17 cellular contexts compared by ENCODE assay signal in genomic region chr10:84348431-84348830, GRCh38. TPM values are rescaled to one million over a fixed set of nuclear protein-coding genes. Genes with fewer than 3 reads are reported as not detected.
A peak's percentile ranks its signal among the peaks of the same experiment; 100 is the strongest.
DNase-seq lines count a peak whose midpoint lies in the region; ATAC-seq and TF ChIP-seq lines count a peak whose summit lies in the region.
"Had no signal": no experiment of that assay in that cellular context is flagged by ENCODE, and none has a peak within 500 bp of the region (broad histone marks: within the 10 kb centered on the region; RNA-seq: fewer than 3 reads in every experiment).

No MANE protein-coding gene starts in this region.

- no peak for TF ChIP-seq EP300 in esophagus muscularis mucosa (IDR thresholded peaks at IDR 0.05)
- TF ChIP-seq EP300 in transverse colon (IDR thresholded peaks at IDR 0.05; ENCODE audit: low read depth), result no peak

- H3K27me3 ChIP-seq in esophagus muscularis mucosa, result no peaks in the 10 kb centered on the region
- no peaks in the 10 kb centered on the region for H3K27me3 ChIP-seq in transverse colon
- no peaks in the 10 kb centered on the region for H3K27me3 ChIP-seq in H7 (ENCODE audit: control insufficient read depth, insufficient read depth, low read length)

- no peak overlapping the region for H3K4me3 Mint-ChIP-seq in osteocyte (ENCODE audit: unreplicated experiment)
- H3K4me3 Mint-ChIP-seq in activated CD8-positive, alpha-beta T cell treated with anti-CD3 and anti-CD28 coated beads for 36 hours, result no peak overlapping the region
- H3K4me3 Mint-ChIP-seq: activated CD4-positive, alpha-beta memory T cell treated with anti-CD3 and anti-CD28 coated beads for 36 hours; dendritic cell treated with granulocyte-macrophage colony-stimulating factor and Interleukin-4, amounts not matched to agents 40 ng/mL and 50 ng/mL, for 4 days; neural crest cell had no signal

- H3K4me1 Mint-ChIP-seq in osteocyte (ENCODE audit: unreplicated experiment), result peaks cover 32% of the 10 kb centered on the region
- H3K4me1 Mint-ChIP-seq in activated CD8-positive, alpha-beta T cell treated with anti-CD3 and anti-CD28 coated beads for 36 hours (ENCODE audit: low read depth), result peaks cover 51% of the 10 kb centered on the region

- no peaks in the 10 kb centered on the region for H3K36me3 ChIP-seq in esophagus muscularis mucosa
- H3K36me3 ChIP-seq in transverse colon, result no peaks in the 10 kb centered on the region
- H3K36me3 ChIP-seq in H7 (replicated peaks; ENCODE audit: control insufficient read depth, insufficient read depth, low read length), result no peaks in the 10 kb centered on the region
- H3K36me3 ChIP-seq: thoracic aorta had no signal

- H3K4me3 ChIP-seq in esophagus muscularis mucosa (no peak overlapping the region), transverse colon (no peak overlapping the region), H7 (ENCODE audit: insufficient read depth, low read depth, low read length) (no peak overlapping the region)

- peak overlapping the region; percentile 52 to 74 (median 68) for H3K27ac ChIP-seq in esophagus muscularis mucosa (replicated peaks in 1 of 4)
- peak overlapping the region in 1 of 4 donors; percentile 18 for H3K27ac ChIP-seq in transverse colon

- intact Hi-C loops in esophagus muscularis mucosa (cut with DNase I) (no loop called here), transverse colon (cut with DNase I; ENCODE audit: low total_unique reads) (no loop called here)
- intact Hi-C loops in activated CD8-positive, alpha-beta T cell treated with anti-CD3 and anti-CD28 coated beads for 36 hours (cut with micrococcal nuclease), result no loop called here

- no peaks in the 10 kb centered on the region for H3K27me3 Mint-ChIP-seq in osteocyte (ENCODE audit: unreplicated experiment)
- H3K27me3 Mint-ChIP-seq in activated CD8-positive, alpha-beta T cell treated with anti-CD3 and anti-CD28 coated beads for 36 hours, result no peaks in the 10 kb centered on the region
- H3K27me3 Mint-ChIP-seq: activated CD4-positive, alpha-beta memory T cell treated with anti-CD3 and anti-CD28 coated beads for 36 hours; dendritic cell treated with granulocyte-macrophage colony-stimulating factor and Interleukin-4, amounts not matched to agents 40 ng/mL and 50 ng/mL, for 4 days had no signal

- no peaks in the 10 kb centered on the region for H3K36me3 Mint-ChIP-seq in osteocyte (ENCODE audit: unreplicated experiment)
- peaks cover 20% of the 10 kb centered on the region for H3K36me3 Mint-ChIP-seq in activated CD8-positive, alpha-beta T cell treated with anti-CD3 and anti-CD28 coated beads for 36 hours (ENCODE audit: low read depth)

- WGBS in esophagus muscularis mucosa, result 68% methylated on average over 5 of the region's 5 CpGs
- 92 to 100% methylated on average over 1 to 5 of the region's 5 CpGs for WGBS in transverse colon (ENCODE audit: low coverage in 1 of 2), 2 donors

- CTCF ChIA-PET in activated CD8-positive, alpha-beta T cell treated with anti-CD3 and anti-CD28 coated beads for 36 hours (lab: Charles Lee), result interaction anchor here (0.6 to 18.4 kb wide), 3 partner anchors 15 to 189 kb away, joined by 3 to 184 read pairs (median 78); no protein-coding TSS in a partner anchor

- H3K9me3 ChIP-seq in esophagus muscularis mucosa (no peaks in the 10 kb centered on the region), transverse colon (no peaks in the 10 kb centered on the region)
- H3K9me3 ChIP-seq: thoracic aorta had no signal

- DNase-seq in Daoy (ENCODE audit: low read depth) (peak; percentile 26), RPMI7951 (ENCODE audit: low read depth) (peak; percentile 45), esophagus muscularis mucosa (ENCODE audit: extremely low spot score) (no peak), osteocyte (ENCODE audit: extremely low spot score, unreplicated experiment) (no peak), transverse colon (no peak), H7 (no peak)
- no peak for DNase-seq in activated CD8-positive, alpha-beta memory T cell treated with anti-CD3 and anti-CD28 coated beads, Interleukin-2, amount 50 U/mL, for 48 hours
- no peak for DNase-seq in activated CD8-positive, alpha-beta T cell treated with anti-CD3 and anti-CD28 coated beads for 36 hours
- DNase-seq: activated CD4-positive, alpha-beta memory T cell treated with anti-CD3 and anti-CD28 coated beads for 36 hours; activated naive CD4-positive, alpha-beta T cell treated with anti-CD3 and anti-CD28 coated beads, Interleukin-2, amount 50 U/mL, for 16 hours; NCI-H1105; NCI-H510A treated with DMSO at 0.1 percent for 48 hours; T1000 had no signal

- ATAC-seq in activated CD8-positive, alpha-beta T cell treated with anti-CD3 and anti-CD28 coated beads for 36 hours, result no peak
- ATAC-seq: Panc1 had no signal

- TF ChIP-seq POLR2A in esophagus muscularis mucosa (IDR thresholded peaks at IDR 0.05; ENCODE audit: low read depth) (no peak), transverse colon (IDR thresholded peaks at IDR 0.05) (no peak)

- in situ Hi-C loops in transverse colon (cut with MboI; ENCODE audit: low pct_ligation_motif_present in 1 of 4, low pct_unique_long_range_greater_than_20kb in 1 of 4, low sequenced_read_pairs in 3 of 4), result loop anchor here in 1 of 4 donors (25.0 kb wide), 1 partner anchor 211 kb away; the partner anchor contains the start of gene GHITM

- H3K27ac Mint-ChIP-seq in osteocyte (ENCODE audit: unreplicated experiment), result peak overlapping the region; percentile 48
- no peak overlapping the region for H3K27ac Mint-ChIP-seq in activated CD8-positive, alpha-beta T cell treated with anti-CD3 and anti-CD28 coated beads for 36 hours
- H3K27ac Mint-ChIP-seq: activated CD4-positive, alpha-beta memory T cell treated with anti-CD3 and anti-CD28 coated beads for 36 hours; dendritic cell treated with granulocyte-macrophage colony-stimulating factor and Interleukin-4, amounts not matched to agents 40 ng/mL and 50 ng/mL, for 4 days had no signal

- no peak for TF ChIP-seq CTCF in esophagus muscularis mucosa (IDR thresholded peaks at IDR 0.05)
- no peak for TF ChIP-seq CTCF in osteocyte (IDR thresholded peaks at IDR 0.05)
- no peak for TF ChIP-seq CTCF in transverse colon (IDR thresholded peaks at IDR 0.05)
- TF ChIP-seq CTCF in activated CD8-positive, alpha-beta T cell treated with anti-CD3 and anti-CD28 coated beads for 36 hours (IDR thresholded peaks at IDR 0.05), result no peak

- H3K4me1 ChIP-seq in esophagus muscularis mucosa, result peaks cover 37 to 65% (median 51%) of the 10 kb centered on the region in 4 donors
- H3K4me1 ChIP-seq in transverse colon, result peaks cover 0 to 31% (median 9%) of the 10 kb centered on the region in 4 donors

- POLR2A ChIA-PET in activated CD8-positive, alpha-beta T cell treated with anti-CD3 and anti-CD28 coated beads for 36 hours (lab: Charles Lee), result no interaction called here

- no peaks in the 10 kb centered on the region for H3K9me3 Mint-ChIP-seq in osteocyte (ENCODE audit: unreplicated experiment)
- H3K9me3 Mint-ChIP-seq in activated CD8-positive, alpha-beta T cell treated with anti-CD3 and anti-CD28 coated beads for 36 hours, result no peaks in the 10 kb centered on the region
- H3K9me3 Mint-ChIP-seq: activated CD4-positive, alpha-beta memory T cell treated with anti-CD3 and anti-CD28 coated beads for 36 hours; dendritic cell treated with granulocyte-macrophage colony-stimulating factor and Interleukin-4, amounts not matched to agents 40 ng/mL and 50 ng/mL, for 4 days; neural crest cell had no signal

RNA-seq across cellular contexts. Expression of gene CCSER2, which starts 20.0 kb away (rescaled TPM):
- total RNA-seq in Daoy (2014; rRNA removed; shearing (Covaris generic)), result 10.4 and 11.5 TPM in 2 replicates
- 14.5 and 16.9 TPM in 2 replicates for total RNA-seq in RPMI7951 (2014; rRNA removed; shearing (Covaris generic))
- total RNA-seq in esophagus muscularis mucosa (10 to 100 TPM; 60.5 to 80.6 (median 63.1) TPM), osteocyte (66.8 and 70.3 TPM in 2 replicates), transverse colon (10 to 100 TPM; 20.9 to 45.6 (median 33.7) TPM)
- total RNA-seq in activated CD8-positive, alpha-beta T cell treated with anti-CD3 and anti-CD28 coated beads for 36 hours, result 10 to 100 TPM; 56.9 to 57.5 TPM
- total RNA-seq in H7 (2014; rRNA removed; shearing (Covaris generic)), result 14.1 and 17.7 TPM in 2 replicates

Comparison
In these comparisons a context has a peak if more than half of its experiments do, and no peak if none do; other contexts are left out.
1. DNase-seq: peak in Daoy (single experiment) and RPMI7951 (single experiment); none in esophagus muscularis mucosa (single experiment), osteocyte (single experiment), activated CD8-positive, alpha-beta memory T cell treated with anti-CD3 and anti-CD28 coated beads, Interleukin-2, amount 50 U/mL, for 48 hours (single experiment), transverse colon (single experiment), activated CD8-positive, alpha-beta T cell treated with anti-CD3 and anti-CD28 coated beads for 36 hours (single experiment) and H7 (single experiment).